ENCODE assay signal across 13 cellular contexts in genomic region chr7:18978108-18978495, GRCh38.
DNase-seq lines count a peak whose midpoint lies in the region; ATAC-seq and TF ChIP-seq lines count a peak whose summit lies in the region.
"Had no signal": no experiment of that assay in that cellular context is flagged by ENCODE, and none has a peak within 500 bp of the region (broad histone marks: within the 10 kb centered on the region; RNA-seq: fewer than 3 reads in every experiment).

No MANE protein-coding gene starts in this region.

- intact Hi-C loops in Panc1 (cut with micrococcal nuclease; ENCODE audit: unreplicated experiment), result no loop called here

- CTCF ChIA-PET in BJ (lab: Yijun Ruan, JAX) (interaction anchor here (1.1 kb wide), 1 partner anchor 285 kb away, joined by 3 read pairs; no protein-coding TSS in a partner anchor), Panc1 (lab: Charles Lee) (no interaction called here)

- H3K4me3 ChIP-seq in BJ (ENCODE audit: low read depth, low read length), result no peak overlapping the region
- no peak overlapping the region for H3K4me3 ChIP-seq in Panc1 (ENCODE audit: low read depth in 2 of 2, low read length in 2 of 2)
- no peak overlapping the region for H3K4me3 ChIP-seq in epithelial cell of proximal tubule (ENCODE audit: low read depth, low read length)

- TF ChIP-seq POLR2A in erythroblast (IDR thresholded peaks at IDR 0.05; ENCODE audit: low read length), result no peak

- H3K9me3 ChIP-seq in Panc1 (ENCODE audit: control insufficient read depth, insufficient read depth, low read depth, low read length), result no peaks in the 10 kb centered on the region

- in situ Hi-C loops in Panc1 (cut with HindIII; ENCODE audit: low pct_unique_long_range_greater_than_20kb, low sequenced_read_pairs), result no loop called here
- in situ Hi-C loops in G401 (cut with HindIII; ENCODE audit: low sequenced_read_pairs), result no loop called here

- DNase-seq in BJ (ENCODE audit: low read depth) (peak; percentile 88), Panc1 (ENCODE audit: low read depth, low spot score) (no peak), epithelial cell of proximal tubule (ENCODE audit: low read depth) (peak; percentile 38), non-pigmented ciliary epithelial cell (ENCODE audit: low read depth) (peak; percentile 83), G401 (ENCODE audit: low spot score) (no peak), erythroblast (lab: John Stamatoyannopoulos, UW) (no peak)
- DNase-seq: activated naive CD4-positive, alpha-beta T cell treated with anti-CD3 and anti-CD28 coated beads, Interleukin-2, amount 10 ng/mL, durations not matched to agents 7 days and 5 days; Karpas-422; NCI-H82; stimulated activated CD8-positive, alpha-beta memory T cell treated with anti-CD3 and anti-CD28 coated beads, Interleukin-4, amount 100 ng/mL, for 48 hours had no signal

- H3K36me3 ChIP-seq in BJ (ENCODE audit: control insufficient read depth, insufficient read depth, low read length), result no peaks in the 10 kb centered on the region
- H3K36me3 ChIP-seq in Panc1 (ENCODE audit: control insufficient read depth, insufficient read depth, low read length), result no peaks in the 10 kb centered on the region

- ATAC-seq in Panc1 (peak; percentile 69), GM21717 (IDR thresholded peaks at IDR 0.05; ENCODE audit: unreplicated experiment) (no peak), GM19463 (IDR thresholded peaks at IDR 0.05; ENCODE audit: unreplicated experiment) (no peak)
- ATAC-seq: activated CD4-positive, CD25-positive, alpha-beta regulatory T cell treated with anti-CD3 and anti-CD28 coated beads, Interleukin-2, amount 50 U/mL, for 24 hours had no signal

- TF ChIP-seq CTCF in BJ (IDR thresholded peaks at IDR 0.05; ENCODE audit: insufficient read depth, low read depth, low read length) (no peak), Panc1 (IDR thresholded peaks at IDR 0.05) (no peak), epithelial cell of proximal tubule (conservative IDR thresholded peaks at IDR 0.05; ENCODE audit: low read depth, low read length) (no peak)

- H3K27me3 ChIP-seq in BJ (ENCODE audit: control insufficient read depth, insufficient read depth, low read length), result no peaks in the 10 kb centered on the region
- no peaks in the 10 kb centered on the region for H3K27me3 ChIP-seq in Panc1 (ENCODE audit: control insufficient read depth, insufficient read depth, low read length)

- H3K27ac ChIP-seq in Panc1 (ENCODE audit: low read length), result peak overlapping the region; percentile 62

- BruUV-seq in Panc1 (replicated peaks; lab: Mats Ljungman, UMichigan), result no TSS peak

- POLR2A ChIA-PET in BJ (lab: Charles Lee) (no interaction called here), Panc1 (lab: Charles Lee) (interaction anchor here (0.7 kb wide), 1 partner anchor 1683 kb away, joined by 3 read pairs; no protein-coding TSS in a partner anchor)

- H3K4me1 ChIP-seq in Panc1 (ENCODE audit: control insufficient read depth, insufficient read depth, low read length), result 0 out of 2 replicates have a peak, but pooled peaks cover 5% of the 10 kb centered on the region

Comparison
In these comparisons a context has a peak if more than half of its experiments do, and no peak if none do; other contexts are left out.
1. DNase-seq: peak in BJ (single experiment), epithelial cell of proximal tubule (single experiment) and non-pigmented ciliary epithelial cell (single experiment); none in Panc1 (single experiment), G401 (single experiment) and erythroblast (0 of 2).